ENCODE assay signal across 10 cellular contexts in the genomic region with DNA sequence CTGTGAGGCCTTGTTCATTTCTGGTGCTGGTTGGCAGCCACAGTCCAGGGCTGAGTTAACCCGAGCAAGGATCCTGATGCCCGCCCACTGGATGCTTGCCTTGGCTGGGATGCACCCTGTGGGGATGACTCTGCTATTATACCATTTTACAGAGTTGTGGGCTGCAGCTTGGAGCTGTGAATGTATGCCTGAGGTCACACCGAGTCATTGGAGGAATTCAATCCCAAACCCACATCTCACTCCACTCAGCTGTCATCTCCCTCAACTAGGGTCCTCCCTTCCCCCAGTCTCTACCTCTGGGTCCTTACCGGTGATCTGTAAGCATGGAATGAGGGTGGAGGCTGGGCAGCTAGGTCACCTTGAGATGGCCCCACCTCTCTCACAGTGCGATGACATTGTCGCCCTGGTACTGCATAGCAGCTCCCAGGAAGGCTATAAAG. TPM values are rescaled to one million over a fixed set of nuclear protein-coding genes. Genes with fewer than 3 reads are reported as not detected.
DNase-seq lines count a peak whose midpoint lies in the region; ATAC-seq and TF ChIP-seq lines count a peak whose summit lies in the region.
"Had no signal": no experiment of that assay in that cellular context is flagged by ENCODE, and none has a peak within 500 bp of the region (broad histone marks: within the 10 kb centered on the region; RNA-seq: fewer than 3 reads in every experiment).

No MANE protein-coding gene starts in this region.

- ATAC-seq in HG03135 (IDR thresholded peaks at IDR 0.05; ENCODE audit: unreplicated experiment) = no peak

- DNase-seq in ACHN (peak; percentile 41), HT1080 (ENCODE audit: low read depth) (peak; percentile 86), amniotic stem cell (lab: John Stamatoyannopoulos, UW) (peak; percentile 15), iris pigment epithelial cell (ENCODE audit: low read depth) (peak; percentile 51), BE2C (no peak), COLO668 (lab: John Stamatoyannopoulos, UW; ENCODE audit: unreplicated experiment) (no peak), GM19238 (ENCODE audit: insufficient read length, low spot score) (no peak)
- DNase-seq: stimulated activated naive CD4-positive, alpha-beta T cell had no signal

- in situ Hi-C loops in ACHN (cut with HindIII; ENCODE audit: low pct_ligation_motif_present, low pct_unique_long_range_greater_than_20kb, low sequenced_read_pairs) = no loop called here

- H3K36me3 ChIP-seq in BE2C = no peaks in the 10 kb centered on the region

- no peaks in the 10 kb centered on the region for H3K9me3 ChIP-seq in BE2C
- H3K9me3 ChIP-seq: BLaER1 had no signal

- TF ChIP-seq CTCF in BE2C (IDR thresholded peaks at IDR 0.05; ENCODE audit: low read depth, low read length) = no peak

- no peaks in the 10 kb centered on the region for H3K4me1 ChIP-seq in BE2C

- no peaks in the 10 kb centered on the region for H3K27me3 ChIP-seq in BE2C
- H3K27me3 ChIP-seq: BLaER1 had no signal

- no peak overlapping the region for H3K4me3 ChIP-seq in BE2C (ENCODE audit: low read depth, low read length)
- H3K4me3 ChIP-seq: BLaER1 had no signal

RNA-seq across cellular contexts. Expression of a gene that starts 22.1 kb away (rescaled TPM):
- total RNA-seq in HT1080 (2014; rRNA removed; shearing (Covaris generic)) = 123 and 168 TPM in 2 replicates
- polyA plus RNA-seq in HT1080 (2015; cell fraction: cytosol; rRNA removed) = 85.1 and 85.8 TPM in 2 replicates
- 45.2 and 48.8 TPM in 2 replicates for polyA plus RNA-seq in HT1080 (2015; cell fraction: nucleus; rRNA removed)
- 21.5 TPM for polyA plus RNA-seq in BE2C (2012; ENCODE audit: insufficient read depth, insufficient read length, low read depth)

RNA-seq across cellular contexts. Expression of a gene that starts 27.5 kb away (rescaled TPM):
- total RNA-seq in HT1080 (2014; rRNA removed; shearing (Covaris generic)) = 0.10 and 0.53 TPM in 2 replicates
- polyA plus RNA-seq in HT1080 (2015; cell fraction: cytosol; rRNA removed) = 0.52 and 0.73 TPM in 2 replicates
- 0.74 and 1.2 TPM in 2 replicates for polyA plus RNA-seq in HT1080 (2015; cell fraction: nucleus; rRNA removed)
- 11.1 TPM for polyA plus RNA-seq in BE2C (2012; ENCODE audit: insufficient read depth, insufficient read length, low read depth)

RNA-seq across cellular contexts. Expression of a gene that starts 35.7 kb away (rescaled TPM):
- 1.4 TPM in 2 replicates for total RNA-seq in HT1080 (2014; rRNA removed; shearing (Covaris generic))
- polyA plus RNA-seq in HT1080 (2015; cell fraction: cytosol; rRNA removed) = 0.45 and 0.58 TPM in 2 replicates
- polyA plus RNA-seq in HT1080 (2015; cell fraction: nucleus; rRNA removed) = 1.8 TPM in 2 replicates
- 0.12 TPM for polyA plus RNA-seq in BE2C (2012; ENCODE audit: insufficient read depth, insufficient read length, low read depth)

Comparison
In these comparisons a context has a peak if more than half of its experiments do, and no peak if none do; other contexts are left out.
1. DNase-seq: peak in ACHN (single experiment), HT1080 (single experiment), amniotic stem cell (single experiment) and iris pigment epithelial cell (single experiment); none in BE2C (single experiment), COLO668 (single experiment) and GM19238 (single experiment).